In genomic region chr1:12436345-12436658, GRCh38 we compare ENCODE assay signal across 10 cellular contexts.
DNase-seq lines count a peak whose midpoint lies in the region; ATAC-seq and TF ChIP-seq lines count a peak whose summit lies in the region.
"Had no signal": no experiment of that assay in that cellular context is flagged by ENCODE, and none has a peak within 500 bp of the region (broad histone marks: within the 10 kb centered on the region; RNA-seq: fewer than 3 reads in every experiment).

No MANE protein-coding gene starts in this region.

- ATAC-seq in central memory CD8-positive, alpha-beta T cell (replicated peaks; ENCODE audit: extremely low read depth, poor library complexity, severe bottlenecking): no peak
- ATAC-seq in HG02885 (IDR thresholded peaks at IDR 0.05; ENCODE audit: poor library complexity, unreplicated experiment) (no peak), GM19397 (IDR thresholded peaks at IDR 0.05; ENCODE audit: unreplicated experiment) (no peak)
- ATAC-seq: SK-N-SH treated with all-trans-retinoic acid at 6 μM for 48 hours had no signal

- peak overlapping the region in 6 of 7 donors; percentile 19 to 80 (median 70) for H3K4me3 Mint-ChIP-seq in CD8-positive, alpha-beta memory T cell
- H3K4me3 Mint-ChIP-seq in central memory CD8-positive, alpha-beta T cell: peak overlapping the region; percentile 73

- DNase-seq in CD8-positive, alpha-beta memory T cell: no peak
- DNase-seq in MV-4-11 (lab: John Stamatoyannopoulos, UW) (peak; percentile 12), prostate gland (ENCODE audit: low spot score) (no peak), COLO668 (lab: John Stamatoyannopoulos, UW; ENCODE audit: unreplicated experiment) (no peak), NCI-H1092 (lab: John Stamatoyannopoulos, UW) (no peak)
- DNase-seq in central memory CD8-positive, alpha-beta T cell (ENCODE audit: low spot score in 2 of 2): no peak
- DNase-seq: NCI-H2081 treated with DMSO at 0.1 percent for 48 hours had no signal

- no peaks in the 10 kb centered on the region for H3K9me3 ChIP-seq in CD8-positive, alpha-beta memory T cell (ENCODE audit: low read length)
- H3K9me3 ChIP-seq in prostate gland: no peaks in the 10 kb centered on the region

- H3K36me3 Mint-ChIP-seq in CD8-positive, alpha-beta memory T cell: peaks cover 0 to 13% (median 10%) of the 10 kb centered on the region in 3 donors
- peaks cover 23% of the 10 kb centered on the region for H3K36me3 Mint-ChIP-seq in central memory CD8-positive, alpha-beta T cell (ENCODE audit: insufficient read depth)

- no peaks in the 10 kb centered on the region for H3K27me3 ChIP-seq in CD8-positive, alpha-beta memory T cell (ENCODE audit: insufficient read depth, low read length, poor library complexity, severe bottlenecking)
- no peaks in the 10 kb centered on the region for H3K27me3 ChIP-seq in prostate gland (replicated peaks; ENCODE audit: insufficient read depth)

- peaks cover 77% of the 10 kb centered on the region for H3K4me1 ChIP-seq in CD8-positive, alpha-beta memory T cell (ENCODE audit: insufficient read depth, low read length)
- peaks cover 14% of the 10 kb centered on the region for H3K4me1 ChIP-seq in prostate gland (replicated peaks)

- no peak overlapping the region for H3K4me3 ChIP-seq in CD8-positive, alpha-beta memory T cell (ENCODE audit: low read length)
- no peak overlapping the region for H3K4me3 ChIP-seq in prostate gland

- intact Hi-C loops in prostate gland (cut with DNase I): no loop called here

- H3K27ac ChIP-seq in CD8-positive, alpha-beta memory T cell (ENCODE audit: low read depth, low read length): peak overlapping the region; percentile 3
- H3K27ac ChIP-seq in prostate gland: peak overlapping the region; percentile 4 to 73

- CTCF ChIA-PET in CD8-positive, alpha-beta memory T cell (lab: Charles Lee): interaction anchor here (1.6 kb wide), 1 partner anchor 12 kb away, joined by 4 read pairs; no protein-coding TSS in a partner anchor

- POLR2A ChIA-PET in CD8-positive, alpha-beta memory T cell (lab: Charles Lee): interaction anchor here (0.7 to 1.4 kb wide), 3 partner anchors 38 to 182 kb away, joined by 3 to 9 read pairs (median 3); partner anchors contain the start of gene DHRS3

- no peak for TF ChIP-seq CTCF in prostate gland (IDR thresholded peaks at IDR 0.05)

- WGBS in prostate gland: 83% methylated on average over 2 of the region's 2 CpGs

- H3K36me3 ChIP-seq in CD8-positive, alpha-beta memory T cell (ENCODE audit: insufficient read depth, low read length): no peaks in the 10 kb centered on the region
- H3K36me3 ChIP-seq in prostate gland: no peaks in the 10 kb centered on the region

- H3K27ac Mint-ChIP-seq in CD8-positive, alpha-beta memory T cell: peak overlapping the region; percentile 73 to 90 (median 86)
- H3K27ac Mint-ChIP-seq in central memory CD8-positive, alpha-beta T cell (ENCODE audit: low read depth): peak overlapping the region; percentile 96

- TF ChIP-seq POLR2A in prostate gland (IDR thresholded peaks at IDR 0.05): no peak

- H3K27me3 Mint-ChIP-seq in CD8-positive, alpha-beta memory T cell: no peaks in the 10 kb centered on the region
- H3K27me3 Mint-ChIP-seq in central memory CD8-positive, alpha-beta T cell: no peaks in the 10 kb centered on the region

- H3K9me3 Mint-ChIP-seq in CD8-positive, alpha-beta memory T cell: peaks cover 0 to 8% (median 0%) of the 10 kb centered on the region in 5 donors
- no peaks in the 10 kb centered on the region for H3K9me3 Mint-ChIP-seq in central memory CD8-positive, alpha-beta T cell

- peaks cover 80 to 83% (median 81%) of the 10 kb centered on the region in 3 donors for H3K4me1 Mint-ChIP-seq in CD8-positive, alpha-beta memory T cell
- H3K4me1 Mint-ChIP-seq in central memory CD8-positive, alpha-beta T cell: peaks cover 70% of the 10 kb centered on the region
